19 cellular contexts compared by ENCODE assay signal in the genomic region with DNA sequence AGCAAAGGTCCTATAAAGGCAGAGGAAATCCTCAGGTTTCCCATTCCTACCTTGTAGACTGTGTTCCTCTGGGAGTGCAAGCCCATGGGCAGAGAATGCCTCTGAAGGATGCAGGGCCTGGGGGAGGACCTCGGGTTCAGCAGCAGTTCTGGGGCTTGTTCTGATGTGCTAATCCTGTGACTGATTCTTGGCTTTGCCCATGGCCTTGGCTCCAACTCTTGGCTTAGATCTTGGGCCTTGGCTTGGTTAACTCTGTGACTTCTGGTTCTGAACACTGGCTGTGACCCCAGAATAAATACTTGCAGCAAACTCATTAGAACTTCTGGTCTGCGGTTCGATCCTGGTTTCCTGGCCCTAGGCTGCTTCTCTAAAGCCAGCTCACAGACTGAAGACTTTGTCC.
DNase-seq lines count a peak whose midpoint lies in the region; ATAC-seq and TF ChIP-seq lines count a peak whose summit lies in the region.
"Had no signal": no experiment of that assay in that cellular context is flagged by ENCODE, and none has a peak within 500 bp of the region (broad histone marks: within the 10 kb centered on the region; RNA-seq: fewer than 3 reads in every experiment).

No MANE protein-coding gene starts in this region.

- H3K27me3 Mint-ChIP-seq in endodermal cell (ENCODE audit: insufficient read depth), result no peaks in the 10 kb centered on the region

- no peak overlapping the region for H3K4me3 Mint-ChIP-seq in endodermal cell

- no peak for TF ChIP-seq CTCF in osteoblast (IDR thresholded peaks at IDR 0.05; ENCODE audit: extremely low read depth, low read depth, low read length)
- TF ChIP-seq CTCF in endodermal cell (conservative IDR thresholded peaks at IDR 0.05), result no peak

- no peak overlapping the region for H3K4me3 ChIP-seq in osteoblast (ENCODE audit: insufficient read depth, low read length)
- no peak overlapping the region for H3K4me3 ChIP-seq in aorta (ENCODE audit: low read length in 2 of 2)
- no peak overlapping the region for H3K4me3 ChIP-seq in endodermal cell (ENCODE audit: low read length)
- H3K4me3 ChIP-seq: breast epithelium, SK-N-MC, transverse colon had no signal

- H3K4me2 ChIP-seq in osteoblast (ENCODE audit: insufficient read depth, low read length), result no peak overlapping the region

- H2AFZ ChIP-seq in osteoblast (ENCODE audit: low read length), result peak overlapping the region; percentile 34

- H3K4me1 ChIP-seq in osteoblast (ENCODE audit: insufficient read depth, low read length) (no peaks in the 10 kb centered on the region), aorta (ENCODE audit: control insufficient read depth in 1 of 2, insufficient read depth in 2 of 2, low read length in 2 of 2) (no peaks in the 10 kb centered on the region), endodermal cell (ENCODE audit: control insufficient read depth, insufficient read depth, low read length) (no peaks in the 10 kb centered on the region)
- H3K4me1 ChIP-seq: breast epithelium had no signal

- H3K27ac ChIP-seq in osteoblast (ENCODE audit: low read depth, low read length) (no peak overlapping the region), aorta (ENCODE audit: low read depth in 1 of 2, low read length in 2 of 2) (no peak overlapping the region), endodermal cell (ENCODE audit: low read depth, low read length) (no peak overlapping the region)
- H3K27ac ChIP-seq: 22Rv1, breast epithelium, C4-2B, SK-N-MC, transverse colon had no signal

- intact Hi-C loops in Right ventricle myocardium inferior (cut with DNase I) (loop anchor here (5.0 kb wide), 1 partner anchor 365 kb away; the partner anchor contains the start of gene ZEB2), cardiac septum (cut with DNase I) (no loop called here), Right ventricle myocardium superior (cut with DNase I) (no loop called here), aorta (cut with DNase I) (no loop called here)

- peaks cover 5% of the 10 kb centered on the region for H3K4me1 Mint-ChIP-seq in endodermal cell

- no peaks in the 10 kb centered on the region for H3K36me3 Mint-ChIP-seq in endodermal cell (ENCODE audit: low read depth)

- no peak overlapping the region for H3K9ac ChIP-seq in endodermal cell (ENCODE audit: extremely low read depth, low read length, poor library complexity, severe bottlenecking)

- WGBS in aorta, 2 donors, result 0 to 5% methylated on average over 3 of the region's 3 CpGs
- WGBS in endodermal cell (ENCODE audit: insufficient coverage in 1 of 2, insufficient read length in 1 of 2), 2 experiments, result 60 to 83% methylated on average over 1 to 3 of the region's 3 CpGs

- H3K36me3 ChIP-seq in osteoblast (ENCODE audit: insufficient read depth, low read length), result no peaks in the 10 kb centered on the region
- H3K36me3 ChIP-seq in aorta (ENCODE audit: control insufficient read depth in 1 of 2, insufficient read depth in 2 of 2, low read length in 1 of 2), result no peaks in the 10 kb centered on the region
- no peaks in the 10 kb centered on the region for H3K36me3 ChIP-seq in endodermal cell (ENCODE audit: control insufficient read depth, insufficient read depth, low read length)
- H3K36me3 ChIP-seq: breast epithelium, transverse colon had no signal

- H3K9me3 Mint-ChIP-seq in endodermal cell, result no peaks in the 10 kb centered on the region

- no peaks in the 10 kb centered on the region for H3K9me3 ChIP-seq in osteoblast (ENCODE audit: low read depth, low read length)
- H3K9me3 ChIP-seq in aorta (ENCODE audit: control insufficient read depth, low read length), result no peaks in the 10 kb centered on the region
- H3K9me3 ChIP-seq in endodermal cell (ENCODE audit: control insufficient read depth, low read length), result no peaks in the 10 kb centered on the region
- H3K9me3 ChIP-seq: breast epithelium, transverse colon had no signal

- peak; percentile 73 for DNase-seq in Right ventricle myocardium inferior (ENCODE audit: missing footprints)
- DNase-seq in cardiac septum (ENCODE audit: low spot score), result no peak
- DNase-seq in Right ventricle myocardium superior, result peak; percentile 79
- DNase-seq in osteoblast (ENCODE audit: insufficient read length, low spot score, missing footprints), result no peak
- peak; percentile 63 to 70 for DNase-seq in aorta
- DNase-seq in amniotic stem cell (lab: John Stamatoyannopoulos, UW), result no peak
- DNase-seq in endodermal cell, result no peak
- DNase-seq in stimulated activated naive CD4-positive, alpha-beta T cell (lab: John Stamatoyannopoulos, UW), result no peak
- DNase-seq: activated CD4-positive, alpha-beta T cell treated with anti-CD3 and anti-CD28 coated beads for 4 hours; activated CD8-positive, alpha-beta memory T cell treated with anti-CD3 and anti-CD28 coated beads, Interleukin-2, amount 50 U/mL, for 48 hours; activated naive CD4-positive, alpha-beta T cell treated with Interleukin-2 at 50 U/mL for 16 hours; effector memory CD4-positive, alpha-beta T cell; NCI-H1694; NCI-H510A treated with DMSO at 0.1 percent for 48 hours; transverse colon had no signal

- peak; percentile 98 for ATAC-seq in Right ventricle myocardium inferior
- ATAC-seq in Right ventricle myocardium superior (ENCODE audit: poor library complexity), result peak; percentile 98
- ATAC-seq in aorta (ENCODE audit: low FRiP score), result peak; percentile 70

- H3K27ac Mint-ChIP-seq in endodermal cell, result no peak overlapping the region

- no peaks in the 10 kb centered on the region for H3K27me3 ChIP-seq in osteoblast (ENCODE audit: insufficient read depth, low read length)
- H3K27me3 ChIP-seq in aorta (ENCODE audit: control insufficient read depth in 1 of 2, insufficient read depth in 2 of 2, low read length in 1 of 2), result no peaks in the 10 kb centered on the region
- no peaks in the 10 kb centered on the region for H3K27me3 ChIP-seq in endodermal cell (ENCODE audit: control insufficient read depth, insufficient read depth, low read length, poor library complexity, severe bottlenecking)
- H3K27me3 ChIP-seq: breast epithelium, transverse colon had no signal

- no peaks in the 10 kb centered on the region for H3K79me2 ChIP-seq in osteoblast (ENCODE audit: insufficient read depth, low read length)

- no peaks in the 10 kb centered on the region for H4K20me1 ChIP-seq in osteoblast (ENCODE audit: insufficient read depth, low read length)

Comparison
In these comparisons a context has a peak if more than half of its experiments do, and no peak if none do; other contexts are left out.
1. DNase-seq: peak in Right ventricle myocardium inferior (single experiment), Right ventricle myocardium superior (single experiment) and aorta (2 of 2); none in cardiac septum (single experiment), osteoblast (single experiment), amniotic stem cell (single experiment), endodermal cell (single experiment) and stimulated activated naive CD4-positive, alpha-beta T cell (0 of 6).
2. Peak in every context shown above with its lines, with median percentiles within 50 percentile points of each other: ATAC-seq.